ENCODE assay signal across 14 cellular contexts in the genomic region with DNA sequence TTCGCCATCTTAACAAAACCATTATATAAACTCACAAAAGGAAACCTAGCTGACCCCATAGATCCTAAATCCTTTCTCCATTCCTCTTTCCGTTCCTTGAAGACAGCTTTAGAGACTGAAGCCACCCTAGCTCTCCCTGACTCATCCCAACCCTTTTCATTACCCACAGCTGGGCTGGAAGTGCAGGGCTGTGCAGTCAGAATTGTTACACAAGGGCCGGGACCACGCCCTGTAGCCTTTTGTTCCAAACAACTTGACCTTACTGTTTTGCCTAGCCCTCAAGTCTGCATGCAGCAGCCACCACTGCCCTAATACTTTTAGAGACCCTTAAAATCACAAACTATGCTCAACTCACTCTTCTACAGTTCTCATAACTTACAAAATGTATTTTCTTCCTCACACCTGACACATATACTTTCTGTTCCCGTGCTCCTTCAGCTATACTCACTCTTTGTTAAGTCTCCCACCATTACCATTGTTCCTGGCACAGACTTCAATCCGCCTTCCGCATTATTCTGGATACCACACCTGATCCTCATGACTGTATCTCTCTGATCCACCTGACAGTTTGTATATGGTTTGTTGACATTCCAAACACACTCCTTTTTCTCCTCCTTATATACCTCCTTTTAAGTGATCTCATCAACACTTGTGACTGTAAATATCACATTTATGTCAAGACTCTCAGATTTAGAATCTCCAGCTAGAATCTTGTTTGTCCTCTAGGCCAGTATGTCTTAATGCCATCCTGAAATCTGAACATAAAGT.
DNase-seq lines count a peak whose midpoint lies in the region; TF ChIP-seq lines count a peak whose summit lies in the region.
"Had no signal": no experiment of that assay in that cellular context is flagged by ENCODE, and none has a peak within 500 bp of the region (broad histone marks: within the 10 kb centered on the region; RNA-seq: fewer than 3 reads in every experiment).

No MANE protein-coding gene starts in this region.

- H3K4me3 ChIP-seq in fibroblast of mammary gland (ENCODE audit: control insufficient read depth, low read depth, low read length), result no peak overlapping the region
- H3K4me3 ChIP-seq in skeletal muscle cell (ENCODE audit: low read depth, low read length), result no peak overlapping the region
- H3K4me3 ChIP-seq in left ventricle myocardium inferior, result no peak overlapping the region
- H3K4me3 ChIP-seq: esophagus muscularis mucosa, thyroid gland had no signal

- H3K27me3 ChIP-seq in left ventricle myocardium inferior (ENCODE audit: low read depth), result no peaks in the 10 kb centered on the region
- H3K27me3 ChIP-seq: esophagus muscularis mucosa, thyroid gland had no signal

- intact Hi-C loops in left ventricle myocardium inferior (cut with micrococcal nuclease), result no loop called here

- no peaks in the 10 kb centered on the region for H3K9me3 ChIP-seq in left ventricle myocardium inferior (replicated peaks)
- H3K9me3 ChIP-seq: esophagus muscularis mucosa, thyroid gland had no signal

- TF ChIP-seq CTCF in fibroblast of mammary gland (conservative IDR thresholded peaks at IDR 0.05; ENCODE audit: control insufficient read depth, insufficient read depth, low read depth, low read length) (no peak), left ventricle myocardium inferior (IDR thresholded peaks at IDR 0.05; ENCODE audit: borderline replicate concordance) (no peak)

- H3K36me3 ChIP-seq in left ventricle myocardium inferior, result no peaks in the 10 kb centered on the region
- H3K36me3 ChIP-seq: esophagus muscularis mucosa, thyroid gland had no signal

- DNase-seq in GM03348 (ENCODE audit: low spot score) (peak; percentile 7), RPMI7951 (ENCODE audit: low read depth) (peak; percentile 71), fibroblast of mammary gland (ENCODE audit: low read depth) (peak; percentile 92), skeletal muscle cell (ENCODE audit: low read depth) (peak; percentile 76), NCI-H1092 treated with DMSO at 0.1 percent for 48 hours (lab: John Stamatoyannopoulos, UW) (no peak), left ventricle myocardium inferior (no peak), NCI-H187 treated with DMSO at 0.1 percent for 48 hours (lab: John Stamatoyannopoulos, UW) (no peak)
- no peak for DNase-seq in activated naive CD4-positive, alpha-beta T cell (lab: John Stamatoyannopoulos, UW)
- DNase-seq: cortex of kidney; DMS 273 treated with DMSO at 0.1 percent for 48 hours; NCI-H82; stimulated activated CD4-positive, alpha-beta T cell treated with anti-CD3 and anti-CD28 coated beads, Interleukin-4, amount 100 ng/mL, for 4 hours; thyroid gland had no signal

- H3K27ac ChIP-seq in left ventricle myocardium inferior (replicated peaks), result no peak overlapping the region
- H3K27ac ChIP-seq: esophagus muscularis mucosa, thyroid gland had no signal

- no peaks in the 10 kb centered on the region for H3K4me1 ChIP-seq in left ventricle myocardium inferior
- H3K4me1 ChIP-seq: thyroid gland had no signal

Comparison
In these comparisons a context has a peak if more than half of its experiments do, and no peak if none do; other contexts are left out.
1. DNase-seq: peak in GM03348 (single experiment), RPMI7951 (single experiment), fibroblast of mammary gland (single experiment) and skeletal muscle cell (single experiment); none in activated naive CD4-positive, alpha-beta T cell (0 of 4), NCI-H1092 treated with DMSO at 0.1 percent for 48 hours (single experiment), left ventricle myocardium inferior (single experiment) and NCI-H187 treated with DMSO at 0.1 percent for 48 hours (single experiment).